In the genomic region with DNA sequence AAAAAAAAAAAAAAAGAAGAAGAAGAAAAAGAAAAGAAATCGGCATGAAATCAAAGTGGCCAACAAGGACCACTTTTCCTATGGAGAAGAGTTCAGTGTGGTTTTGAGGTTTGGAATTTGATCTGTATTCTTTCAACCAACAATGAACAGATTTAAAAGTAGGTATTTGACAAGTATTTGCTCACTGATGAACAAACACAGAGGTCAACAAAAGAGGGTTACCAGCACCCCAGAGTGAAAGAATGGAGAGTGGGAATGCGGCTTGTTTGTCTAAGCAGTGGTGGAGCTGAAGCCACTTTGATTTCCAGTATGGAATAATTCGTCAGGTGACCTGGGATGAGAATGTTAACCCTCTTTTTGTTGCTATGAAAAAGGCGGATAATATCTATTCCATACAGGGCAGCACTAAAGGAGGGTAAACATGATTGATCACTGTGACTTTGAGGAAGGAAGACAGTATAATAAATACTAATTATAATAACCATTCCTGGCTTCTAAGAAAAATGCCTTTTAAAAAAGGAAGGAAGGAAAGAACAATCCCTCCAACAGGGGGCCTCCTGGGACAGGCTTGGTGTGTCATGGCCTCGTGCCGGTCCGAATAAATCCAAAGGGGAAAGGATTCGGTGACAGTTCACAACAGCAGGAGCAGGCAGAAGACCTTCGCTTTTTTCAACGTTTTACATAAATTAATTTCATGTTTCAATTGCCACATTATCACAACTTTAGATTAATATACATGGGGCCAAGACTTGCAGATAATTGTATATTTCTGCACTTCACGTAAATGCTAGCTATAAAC, we compare ENCODE assay signal across 11 cellular contexts. TPM values are rescaled to one million over a fixed set of nuclear protein-coding genes. Genes with fewer than 3 reads are reported as not detected.
DNase-seq lines count a peak whose midpoint lies in the region; ATAC-seq, FAIRE-seq and TF ChIP-seq lines count a peak whose summit lies in the region.
"Had no signal": no experiment of that assay in that cellular context is flagged by ENCODE, and none has a peak within 500 bp of the region (broad histone marks: within the 10 kb centered on the region; RNA-seq: fewer than 3 reads in every experiment).

No MANE protein-coding gene starts in this region.

- no peak overlapping the region for H3K4me3 Mint-ChIP-seq in activated T-helper 2 cell treated with anti-CD3 and anti-CD28 coated beads, Interferon-gamma antibody, Interleukin-2, Interleukin-4, amounts not matched to agents 10 μg/mL and 5 μg/mL and 100 μg/mL, durations not matched to agents 14 hours and 24 hours and 36 hours (ENCODE audit: low read depth)
- H3K4me3 Mint-ChIP-seq: activated naive CD4-positive, alpha-beta T cell treated with anti-CD3 and anti-CD28 coated beads, Interleukin-2, amount 10 ng/mL, durations not matched to agents 7 days and 5 days had no signal

- peaks cover 15% of the 10 kb centered on the region for H3K27me3 Mint-ChIP-seq in activated T-helper 2 cell treated with anti-CD3 and anti-CD28 coated beads, Interferon-gamma antibody, Interleukin-2, Interleukin-4, amounts not matched to agents 10 μg/mL and 5 μg/mL and 100 μg/mL, durations not matched to agents 14 hours and 24 hours and 36 hours (ENCODE audit: low read depth)

- H3K4me1 ChIP-seq in foreskin keratinocyte, result no peaks in the 10 kb centered on the region

- H3K27ac Mint-ChIP-seq in activated T-helper 2 cell treated with anti-CD3 and anti-CD28 coated beads, Interferon-gamma antibody, Interleukin-2, Interleukin-4, amounts not matched to agents 10 μg/mL and 5 μg/mL and 100 μg/mL, durations not matched to agents 14 hours and 24 hours and 36 hours, result no peak overlapping the region
- H3K27ac Mint-ChIP-seq: activated naive CD4-positive, alpha-beta T cell treated with anti-CD3 and anti-CD28 coated beads, Interleukin-2, amount 10 ng/mL, durations not matched to agents 7 days and 5 days had no signal

- peak; percentile 51 for TF ChIP-seq CTCF in foreskin keratinocyte (conservative IDR thresholded peaks at IDR 0.05)

- no peak for FAIRE-seq in urothelium cell line (lab: Jason Lieb, UNC)

- H3K9me3 Mint-ChIP-seq in activated T-helper 2 cell treated with anti-CD3 and anti-CD28 coated beads, Interferon-gamma antibody, Interleukin-2, Interleukin-4, amounts not matched to agents 10 μg/mL and 5 μg/mL and 100 μg/mL, durations not matched to agents 14 hours and 24 hours and 36 hours, result no peaks in the 10 kb centered on the region
- H3K9me3 Mint-ChIP-seq: activated naive CD4-positive, alpha-beta T cell treated with anti-CD3 and anti-CD28 coated beads, Interleukin-2, amount 10 ng/mL, durations not matched to agents 7 days and 5 days had no signal

- intact Hi-C loops in activated T-helper 2 cell treated with anti-CD3 and anti-CD28 coated beads, Interferon-gamma antibody, Interleukin-2, Interleukin-4, amounts not matched to agents 10 μg/mL and 5 μg/mL and 100 μg/mL, durations not matched to agents 14 hours and 24 hours and 36 hours (cut with micrococcal nuclease), result no loop called here

- DNase-seq in stimulated activated CD4-positive, alpha-beta T cell treated with anti-CD3 and anti-CD28 coated beads, Interleukin-15, amount 100 ng/mL, for 24 hours, result peak; percentile 7
- DNase-seq in stimulated activated CD4-positive, alpha-beta T cell treated with anti-CD3 and anti-CD28 coated beads, Interleukin-4, amount 100 ng/mL, for 24 hours, result no peak
- DNase-seq in RPMI7951 (ENCODE audit: low read depth), result peak; percentile 30
- no peak for DNase-seq in foreskin keratinocyte
- peak; percentile 6 for DNase-seq in urothelium cell line (ENCODE audit: low spot score)
- DNase-seq in epidermal melanocyte (ENCODE audit: insufficient read length, low spot score), result no peak
- no peak for DNase-seq in activated T-helper 2 cell treated with anti-CD3 and anti-CD28 coated beads, Interferon-gamma antibody, Interleukin-2, Interleukin-4, amounts not matched to agents 10 μg/mL and 5 μg/mL and 100 μg/mL, durations not matched to agents 14 hours and 24 hours and 36 hours (ENCODE audit: low spot score)
- DNase-seq: activated naive CD4-positive, alpha-beta T cell treated with anti-CD3 and anti-CD28 coated beads, Interleukin-2, amount 10 ng/mL, durations not matched to agents 7 days and 5 days had no signal

- no peak overlapping the region for H3K27ac ChIP-seq in foreskin keratinocyte

- H3K36me3 Mint-ChIP-seq in activated T-helper 2 cell treated with anti-CD3 and anti-CD28 coated beads, Interferon-gamma antibody, Interleukin-2, Interleukin-4, amounts not matched to agents 10 μg/mL and 5 μg/mL and 100 μg/mL, durations not matched to agents 14 hours and 24 hours and 36 hours (ENCODE audit: low read depth), result no peaks in the 10 kb centered on the region
- H3K36me3 Mint-ChIP-seq: activated naive CD4-positive, alpha-beta T cell treated with anti-CD3 and anti-CD28 coated beads, Interleukin-2, amount 10 ng/mL, durations not matched to agents 7 days and 5 days had no signal

- no peaks in the 10 kb centered on the region for H3K4me1 Mint-ChIP-seq in activated T-helper 2 cell treated with anti-CD3 and anti-CD28 coated beads, Interferon-gamma antibody, Interleukin-2, Interleukin-4, amounts not matched to agents 10 μg/mL and 5 μg/mL and 100 μg/mL, durations not matched to agents 14 hours and 24 hours and 36 hours (ENCODE audit: low read depth)
- H3K4me1 Mint-ChIP-seq: activated naive CD4-positive, alpha-beta T cell treated with anti-CD3 and anti-CD28 coated beads, Interleukin-2, amount 10 ng/mL, durations not matched to agents 7 days and 5 days had no signal

- H3K27me3 ChIP-seq in foreskin keratinocyte, result peaks cover 32% of the 10 kb centered on the region

- ATAC-seq in foreskin keratinocyte, result no peak
- no peak for ATAC-seq in HG02642 (IDR thresholded peaks at IDR 0.05; ENCODE audit: poor library complexity, unreplicated experiment)

RNA-seq across cellular contexts. Expression of a gene that starts 37.2 kb away (rescaled TPM):
- 1.2 and 1.5 TPM in 2 replicates for total RNA-seq in RPMI7951 (2014; rRNA removed; shearing (Covaris generic))
- not detected in 2 replicates for total RNA-seq in foreskin keratinocyte
- not detected in 2 replicates for polyA plus RNA-seq in foreskin keratinocyte
- total RNA-seq in activated T-helper 2 cell treated with anti-CD3 and anti-CD28 coated beads, Interferon-gamma antibody, Interleukin-2, Interleukin-4, amounts not matched to agents 10 μg/mL and 5 μg/mL and 100 μg/mL, durations not matched to agents 14 hours and 24 hours and 36 hours, result 0.18 and 0.21 TPM in 2 replicates
- total RNA-seq: temporal lobe had no signal
- polyA plus RNA-seq: neural cell had no signal

Comparison
In these comparisons a context has a peak if more than half of its experiments do, and no peak if none do; other contexts are left out.
1. DNase-seq: peak in stimulated activated CD4-positive, alpha-beta T cell treated with anti-CD3 and anti-CD28 coated beads, Interleukin-15, amount 100 ng/mL, for 24 hours (single experiment), RPMI7951 (single experiment) and urothelium cell line (single experiment); none in stimulated activated CD4-positive, alpha-beta T cell treated with anti-CD3 and anti-CD28 coated beads, Interleukin-4, amount 100 ng/mL, for 24 hours (single experiment), foreskin keratinocyte (0 of 2), epidermal melanocyte (single experiment) and activated T-helper 2 cell treated with anti-CD3 and anti-CD28 coated beads, Interferon-gamma antibody, Interleukin-2, Interleukin-4, amounts not matched to agents 10 μg/mL and 5 μg/mL and 100 μg/mL, durations not matched to agents 14 hours and 24 hours and 36 hours (single experiment).